In genomic region chr18:8097399-8097798, GRCh38 we compare ENCODE assay signal across 30 cellular contexts.
"Had no signal": no experiment of that assay in that cellular context is flagged by ENCODE, and none has a peak within 500 bp of the region (broad histone marks: within the 10 kb centered on the region; RNA-seq: fewer than 3 reads in every experiment).

No MANE protein-coding gene starts in this region.

- H3K9me3 ChIP-seq: adrenal gland had no signal

- DNase-seq: activated B cell treated with CpG ODN at 0.5 μM for 24 hours; activated CD4-positive, alpha-beta memory T cell treated with anti-CD3 and anti-CD28 coated beads for 36 hours; activated CD4-positive, alpha-beta T cell treated with anti-CD3 and anti-CD28 coated beads for 4 hours; activated CD4-positive, alpha-beta T cell treated with anti-CD3 and anti-CD28 coated beads, Interleukin-2, amount 10 ng/mL, durations not matched to agents 24 days and 14 days; activated CD4-positive, alpha-beta T cell treated with anti-CD3 and anti-CD28 coated beads, Interleukin-2, amount 50 U/mL, for 1 hour; activated CD4-positive, alpha-beta T cell treated with anti-CD3 and anti-CD28 coated beads, Interleukin-2, amount 50 U/mL, for 4 hours; activated CD4-positive, CD25-positive, alpha-beta regulatory T cell treated with anti-CD3 and anti-CD28 coated beads, Interleukin-2, amount 50 U/mL, for 72 hours; activated CD8-positive, alpha-beta memory T cell treated with anti-CD3 and anti-CD28 coated beads, Interleukin-2, amount 50 U/mL, for 4 hours; activated CD8-positive, alpha-beta T cell treated with anti-CD3 and anti-CD28 coated beads for 36 hours; activated effector memory CD4-positive, alpha-beta T cell treated with anti-CD3 and anti-CD28 coated beads, Interleukin-2, amount 50 U/mL, for 16 hours; activated gamma-delta T cell treated with Interleukin-2 at 50 U/mL for 16 hours; activated naive CD4-positive, alpha-beta T cell; activated naive CD4-positive, alpha-beta T cell treated with anti-CD3 and anti-CD28 coated beads for 36 hours; activated naive CD4-positive, alpha-beta T cell treated with anti-CD3 and anti-CD28 coated beads, Interleukin-2, amount 50 U/mL, for 16 hours; activated naive CD8-positive, alpha-beta T cell treated with anti-CD3 and anti-CD28 coated beads for 36 hours; activated T-cell treated with anti-CD3 and anti-CD28 coated beads for 4 hours; activated T-cell treated with anti-CD3 and anti-CD28 coated beads, Interleukin-2, amount 50 U/mL, for 1 hour; activated T-cell treated with anti-CD3 and anti-CD28 coated beads, Interleukin-2, amount 50 U/mL, for 4 hours; activated T-cell treated with anti-CD3 and anti-CD28 coated beads, Interleukin-2, amount 50 U/mL, for 72 hours; adrenal gland; amniotic stem cell; caudate nucleus; SW 1271; T-helper 1 cell; T-helper 2 cell; T-helper 9 cell had no signal

- H3K27me3 ChIP-seq: adrenal gland, ascending aorta had no signal

- H3K36me3 ChIP-seq: adrenal gland had no signal

- H3K4me1 ChIP-seq: adrenal gland, ascending aorta had no signal

- ATAC-seq: activated CD8-positive, alpha-beta T cell treated with anti-CD3 and anti-CD28 coated beads for 36 hours; activated naive CD4-positive, alpha-beta T cell treated with anti-CD3 and anti-CD28 coated beads, Interleukin-2, amount 50 U/mL, for 72 hours; activated T-cell treated with anti-CD3 and anti-CD28 coated beads, Interleukin-2, amount 50 U/mL, for 4 hours; activated T-cell treated with anti-CD3 and anti-CD28 coated beads, Interleukin-2, amount 50 U/mL, for 72 hours; activated T-helper 17 cell treated with anti-CD3 and anti-CD28 coated beads, Interleukin-2, amount 50 U/mL, for 72 hours had no signal

- H3K27ac ChIP-seq: adrenal gland, ascending aorta, VCaP had no signal

- H3K4me3 ChIP-seq: adrenal gland, ascending aorta had no signal
